ENCODE assay signal across 17 cellular contexts in the genomic region with DNA sequence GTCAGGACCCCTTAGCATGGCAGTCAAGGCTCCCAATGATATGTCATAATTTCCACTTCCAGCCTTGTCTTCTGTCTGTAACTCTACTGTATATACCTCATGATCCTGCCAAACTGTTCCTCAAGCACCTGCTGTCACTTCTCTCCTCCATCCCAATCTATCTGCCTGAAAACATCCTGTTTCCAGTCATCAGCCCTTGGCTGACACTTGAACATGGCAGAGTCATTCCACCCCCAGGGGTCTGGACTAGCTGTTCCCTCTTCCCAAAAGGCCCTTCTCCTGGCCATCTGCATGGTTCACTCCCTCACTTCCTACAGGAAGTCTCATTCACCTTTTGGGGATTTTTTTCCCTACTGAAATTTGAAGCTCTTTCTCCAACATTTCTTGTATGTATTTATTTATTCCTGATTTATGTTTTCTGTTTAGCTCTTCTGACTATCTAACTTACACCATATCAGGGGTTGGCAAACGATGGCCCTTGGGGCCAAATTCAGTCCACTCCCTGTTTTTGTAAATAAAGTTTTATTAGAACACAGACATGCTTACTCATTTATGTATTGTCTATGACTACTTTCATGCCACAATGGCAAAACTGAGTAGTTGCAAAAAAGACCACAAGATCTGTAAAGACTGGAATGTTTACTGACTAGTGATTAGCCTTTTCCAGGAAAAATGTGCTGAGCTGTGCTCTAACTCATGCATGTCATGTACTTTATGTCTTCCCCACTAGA.
A peak's percentile ranks its signal among the peaks of the same experiment; 100 is the strongest.
DNase-seq lines count a peak whose midpoint lies in the region; ATAC-seq, FAIRE-seq and TF ChIP-seq lines count a peak whose summit lies in the region.
"Had no signal": no experiment of that assay in that cellular context is flagged by ENCODE, and none has a peak within 500 bp of the region (broad histone marks: within the 10 kb centered on the region; RNA-seq: fewer than 3 reads in every experiment).

No MANE protein-coding gene starts in this region.

- H3K4me2 ChIP-seq in GM23248 (ENCODE audit: unreplicated experiment) (no peak overlapping the region), K562 (ENCODE audit: insufficient read depth, low read length) (no peak overlapping the region)
- H3K4me2 ChIP-seq: BLaER1 had no signal

- H3K4me1 Mint-ChIP-seq in neural crest cell: peaks cover 6% of the 10 kb centered on the region
- no peaks in the 10 kb centered on the region for H3K4me1 Mint-ChIP-seq in stimulated activated memory B cell treated with anti-CD40 and anti-IgM and Interleukin-4, amounts not matched to agents 10 μg/mL and 1 μg/mL and 100 μg/mL, for 72 hours
- H3K4me1 Mint-ChIP-seq in endodermal cell: no peaks in the 10 kb centered on the region
- H3K4me1 Mint-ChIP-seq: CD8-positive, alpha-beta memory T cell had no signal

- no peaks in the 10 kb centered on the region for H3K36me3 ChIP-seq in GM23248 (ENCODE audit: low read depth)
- no peaks in the 10 kb centered on the region for H3K36me3 ChIP-seq in K562 (ENCODE audit: control insufficient read depth, insufficient read depth, low read length)
- H3K36me3 ChIP-seq in endodermal cell (ENCODE audit: control insufficient read depth, insufficient read depth, low read length): no peaks in the 10 kb centered on the region
- H3K36me3 ChIP-seq: BLaER1 had no signal

- no peak overlapping the region for H3K9ac ChIP-seq in GM23248
- no peak overlapping the region for H3K9ac ChIP-seq in K562 (ENCODE audit: insufficient read depth in 1 of 2, low read depth in 2 of 2, low read length in 2 of 2)
- H3K9ac ChIP-seq in endodermal cell (ENCODE audit: extremely low read depth, low read length, poor library complexity, severe bottlenecking): no peak overlapping the region
- H3K9ac ChIP-seq: BLaER1 had no signal

- TF ChIP-seq RAD21 in K562 (CRISPR knock-in tag; conservative IDR thresholded peaks at IDR 0.05 in 1 of 2, IDR thresholded peaks at IDR 0.05 in 1 of 2): no peak

- CTCF ChIA-PET in K562 (lab: Yijun Ruan, JAX; ENCODE audit: low intra/inter-chr PET ratio): no interaction called here

- H3K9me3 Mint-ChIP-seq in neural crest cell (no peaks in the 10 kb centered on the region), endodermal cell (no peaks in the 10 kb centered on the region)
- peaks cover 4% of the 10 kb centered on the region for H3K9me3 Mint-ChIP-seq in stimulated activated memory B cell treated with anti-CD40 and anti-IgM and Interleukin-4, amounts not matched to agents 10 μg/mL and 1 μg/mL and 100 μg/mL, for 72 hours
- H3K9me3 Mint-ChIP-seq: HFFc6 had no signal

- DNase-seq in AG10803 (ENCODE audit: low read depth) (peak; percentile 22), GM23248 (peak; percentile 26), K562 (ENCODE audit: extremely low read depth in 1 of 4, low spot score in 3 of 4) (no peak), neural crest cell (ENCODE audit: low read depth, low spot score) (no peak), glomerular visceral epithelial cell (ENCODE audit: extremely low spot score) (no peak), endodermal cell (no peak)
- DNase-seq: Caco-2; CD8-positive, alpha-beta memory T cell; DND-41; HCEC 1CT; HFFc6; KG1 had no signal

- H3K27ac ChIP-seq in GM23248 (no peak overlapping the region), K562 (ENCODE audit: extremely low read depth, low read depth, low read length) (no peak overlapping the region), endodermal cell (ENCODE audit: low read depth, low read length) (no peak overlapping the region)
- H3K27ac ChIP-seq: BLaER1, HL-60 had no signal

- intact Hi-C loops in K562 (cut with micrococcal nuclease): no loop called here

- no peak for TF ChIP-seq POLR2A in K562 (conservative IDR thresholded peaks at IDR 0.05)

- WGBS in GM23248 (ENCODE audit: low coverage in 1 of 2, low lambda C conversion rate in 2 of 2, missing lambda C conversion rate in 2 of 2), 2 experiments: 91 to 96% methylated on average over 1 of the region's 1 CpG
- WGBS in K562 (ENCODE audit: insufficient coverage, low coverage, missing lambda C conversion rate): 0% methylated on average over 1 of the region's 1 CpG
- 80% methylated on average over 1 of the region's 1 CpG; no CpG with 5 or more reads in 1 of the 2 experiments for WGBS in endodermal cell (ENCODE audit: insufficient coverage in 1 of 2, insufficient read length in 1 of 2), 2 experiments

- H3K79me2 ChIP-seq in GM23248 (ENCODE audit: insufficient read depth): no peaks in the 10 kb centered on the region
- no peaks in the 10 kb centered on the region for H3K79me2 ChIP-seq in K562 (ENCODE audit: control insufficient read depth, insufficient read depth, low read length)

- no peaks in the 10 kb centered on the region for H3K9me2 ChIP-seq in GM23248 (ENCODE audit: insufficient read depth)

- H3K9me3 ChIP-seq in GM23248 (ENCODE audit: low read depth) (no peaks in the 10 kb centered on the region), K562 (replicated peaks; ENCODE audit: control insufficient read depth, insufficient read depth, low read depth, low read length) (no peaks in the 10 kb centered on the region), endodermal cell (ENCODE audit: control insufficient read depth, low read length) (no peaks in the 10 kb centered on the region)
- H3K9me3 ChIP-seq: BLaER1, Caco-2 had no signal

- H3K4me3 ChIP-seq in AG10803 (ENCODE audit: low read length) (no peak overlapping the region), GM23248 (no peak overlapping the region), K562 (no peak overlapping the region), endodermal cell (ENCODE audit: low read length) (no peak overlapping the region)
- H3K4me3 ChIP-seq: BLaER1 had no signal

- no peaks in the 10 kb centered on the region for H3K9me1 ChIP-seq in K562 (ENCODE audit: control insufficient read depth, insufficient read depth, low read length)

- no peaks in the 10 kb centered on the region for H3K27me3 Mint-ChIP-seq in neural crest cell (ENCODE audit: low read depth)
- H3K27me3 Mint-ChIP-seq in stimulated activated memory B cell treated with anti-CD40 and anti-IgM and Interleukin-4, amounts not matched to agents 10 μg/mL and 1 μg/mL and 100 μg/mL, for 72 hours: peaks cover 20% of the 10 kb centered on the region
- H3K27me3 Mint-ChIP-seq in endodermal cell (ENCODE audit: insufficient read depth): peaks cover 21% of the 10 kb centered on the region

- TF ChIP-seq EP300 in K562 (IDR thresholded peaks at IDR 0.05; ENCODE audit: low read length): no peak

- H3K27ac Mint-ChIP-seq in neural crest cell (ENCODE audit: unreplicated experiment) (peak overlapping the region; percentile 8), endodermal cell (no peak overlapping the region)
- no peak overlapping the region for H3K27ac Mint-ChIP-seq in stimulated activated memory B cell treated with anti-CD40 and anti-IgM and Interleukin-4, amounts not matched to agents 10 μg/mL and 1 μg/mL and 100 μg/mL, for 72 hours
- H3K27ac Mint-ChIP-seq: HFFc6 had no signal

- no peak for TF ChIP-seq CTCF in AG10803 (conservative IDR thresholded peaks at IDR 0.05; ENCODE audit: low read length)
- TF ChIP-seq CTCF in K562 (IDR thresholded peaks at IDR 0.05 in 2 of 3, conservative IDR thresholded peaks at IDR 0.05 in 1 of 3; ENCODE audit: insufficient read depth in 2 of 3, low read depth in 1 of 3, low read length in 3 of 3): no peak
- no peak for TF ChIP-seq CTCF in neural crest cell (conservative IDR thresholded peaks at IDR 0.05)
- no peak for TF ChIP-seq CTCF in endodermal cell (conservative IDR thresholded peaks at IDR 0.05)

- no peak for ATAC-seq in K562
- no peak for ATAC-seq in stimulated activated memory B cell treated with anti-CD40 and anti-IgM and Interleukin-4, amounts not matched to agents 10 μg/mL and 1 μg/mL and 100 μg/mL, for 72 hours

- FAIRE-seq in K562 (lab: Jason Lieb, UNC): no peak
- FAIRE-seq: A204.1, GM19239 had no signal

- H3K4me1 ChIP-seq in GM23248 (ENCODE audit: insufficient read depth): peaks cover 33% of the 10 kb centered on the region
- no peaks in the 10 kb centered on the region for H3K4me1 ChIP-seq in K562 (replicated peaks in 1 of 2; ENCODE audit: control insufficient read depth in 2 of 2, insufficient read depth in 2 of 2, low read length in 2 of 2)
- no peaks in the 10 kb centered on the region for H3K4me1 ChIP-seq in endodermal cell (ENCODE audit: control insufficient read depth, insufficient read depth, low read length)
- H3K4me1 ChIP-seq: Caco-2 had no signal

- H3K4me3 Mint-ChIP-seq in neural crest cell (no peak overlapping the region), endodermal cell (no peak overlapping the region)
- H3K4me3 Mint-ChIP-seq in stimulated activated memory B cell treated with anti-CD40 and anti-IgM and Interleukin-4, amounts not matched to agents 10 μg/mL and 1 μg/mL and 100 μg/mL, for 72 hours: no peak overlapping the region
- H3K4me3 Mint-ChIP-seq: CD8-positive, alpha-beta memory T cell; HFFc6 had no signal

- BruUV-seq in K562 (replicated peaks; lab: Mats Ljungman, UMichigan): no TSS peak

- H3K27me3 ChIP-seq in GM23248 (replicated peaks; ENCODE audit: insufficient read depth) (no peaks in the 10 kb centered on the region), K562 (ENCODE audit: control insufficient read depth in 2 of 2, insufficient read depth in 2 of 2, low read length in 2 of 2) (no peaks in the 10 kb centered on the region; a peak in 2 of 5 replicates), endodermal cell (ENCODE audit: control insufficient read depth, insufficient read depth, low read length, poor library complexity, severe bottlenecking) (peaks cover 6% of the 10 kb centered on the region)
- H3K27me3 ChIP-seq: BLaER1 had no signal

- H4K20me1 ChIP-seq in GM23248 (ENCODE audit: insufficient read depth) (no peaks in the 10 kb centered on the region), K562 (replicated peaks; ENCODE audit: control insufficient read depth, insufficient read depth, low read length) (no peaks in the 10 kb centered on the region; the same call in 1 of the 2 replicates)
- H4K20me1 ChIP-seq: BLaER1 had no signal

- H3K36me3 Mint-ChIP-seq in neural crest cell (ENCODE audit: low read depth) (no peaks in the 10 kb centered on the region), endodermal cell (ENCODE audit: low read depth) (no peaks in the 10 kb centered on the region)
- no peaks in the 10 kb centered on the region for H3K36me3 Mint-ChIP-seq in stimulated activated memory B cell treated with anti-CD40 and anti-IgM and Interleukin-4, amounts not matched to agents 10 μg/mL and 1 μg/mL and 100 μg/mL, for 72 hours
- H3K36me3 Mint-ChIP-seq: CD8-positive, alpha-beta memory T cell had no signal

- peaks cover 27% of the 10 kb centered on the region for H3F3A ChIP-seq in GM23248 (ENCODE audit: insufficient read depth)

- in situ Hi-C loops in GM23248 (cut with MboI) (no loop called here), K562 (cut with MboI) (loop anchor here (25.0 kb wide), 1 partner anchor 265 kb away; no protein-coding TSS in a partner anchor)

- H2AFZ ChIP-seq in GM23248: no peak overlapping the region
- H2AFZ ChIP-seq in K562 (ENCODE audit: low read depth, low read length): no peak overlapping the region

- POLR2A ChIA-PET in K562 (lab: Yijun Ruan, JAX): no interaction called here

Comparison
In these comparisons a context has a peak if more than half of its experiments do, and no peak if none do; other contexts are left out.
1. DNase-seq: peak in AG10803 (single experiment) and GM23248 (single experiment); none in K562 (0 of 4), neural crest cell (single experiment), glomerular visceral epithelial cell (single experiment) and endodermal cell (single experiment).